16 cellular contexts compared by ENCODE assay signal in the genomic region with DNA sequence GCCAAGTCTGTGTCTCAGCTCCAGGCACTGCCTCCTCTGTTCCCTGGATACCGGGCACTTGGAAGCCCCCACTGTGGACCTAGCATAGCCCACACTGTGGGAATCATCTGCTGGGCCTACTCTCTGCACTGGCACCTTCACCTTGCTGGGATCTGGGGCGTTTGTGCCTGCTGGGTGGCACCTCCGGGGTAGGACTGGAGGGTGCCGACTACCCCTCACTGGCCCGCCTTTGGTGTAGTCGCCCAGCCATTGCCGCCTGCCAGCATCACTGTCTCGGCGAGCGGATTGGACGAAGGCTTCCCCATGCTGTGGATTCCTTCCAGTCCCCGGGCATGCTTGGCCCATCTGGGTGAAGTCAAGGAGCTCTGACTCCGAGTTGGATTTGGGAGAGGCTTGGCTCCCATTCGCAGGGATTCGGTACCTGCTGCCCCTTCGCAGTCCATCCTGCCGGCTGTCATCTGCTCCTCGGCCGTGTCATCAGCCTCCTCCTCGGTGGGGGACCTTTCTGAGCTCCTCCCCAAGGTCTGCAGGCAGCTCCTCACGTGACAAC.
DNase-seq lines count a peak whose midpoint lies in the region; ATAC-seq and TF ChIP-seq lines count a peak whose summit lies in the region.
"Had no signal": no experiment of that assay in that cellular context is flagged by ENCODE, and none has a peak within 500 bp of the region (broad histone marks: within the 10 kb centered on the region; RNA-seq: fewer than 3 reads in every experiment).

No MANE protein-coding gene starts in this region.

- H3K27ac ChIP-seq in RWPE2 (ENCODE audit: poor library complexity, severe bottlenecking) (no peak overlapping the region), lower lobe of right lung (no peak overlapping the region), spleen (no peak overlapping the region)
- H3K27ac ChIP-seq: KMS-11 had no signal

- no peaks in the 10 kb centered on the region for H3K27me3 Mint-ChIP-seq in activated naive CD8-positive, alpha-beta T cell treated with anti-CD3 and anti-CD28 coated beads, Interleukin-2, amount 10 ng/mL, durations not matched to agents 7 days and 5 days
- H3K27me3 Mint-ChIP-seq in activated naive CD8-positive, alpha-beta T cell treated with anti-CD3 and anti-CD28 coated beads, Interleukin-2, amount 50 U/mL, for 24 hours: no peaks in the 10 kb centered on the region

- H3K9me3 ChIP-seq in RWPE2 (ENCODE audit: severe bottlenecking) (no peaks in the 10 kb centered on the region), lower lobe of right lung (no peaks in the 10 kb centered on the region), spleen (no peaks in the 10 kb centered on the region)

- no peaks in the 10 kb centered on the region for H3K4me1 Mint-ChIP-seq in activated naive CD8-positive, alpha-beta T cell treated with anti-CD3 and anti-CD28 coated beads, Interleukin-2, amount 10 ng/mL, durations not matched to agents 7 days and 5 days
- peaks cover 10% of the 10 kb centered on the region for H3K4me1 Mint-ChIP-seq in activated naive CD8-positive, alpha-beta T cell treated with anti-CD3 and anti-CD28 coated beads, Interleukin-2, amount 50 U/mL, for 24 hours

- H3K36me3 Mint-ChIP-seq in activated naive CD8-positive, alpha-beta T cell treated with anti-CD3 and anti-CD28 coated beads, Interleukin-2, amount 10 ng/mL, durations not matched to agents 7 days and 5 days: no peaks in the 10 kb centered on the region
- no peaks in the 10 kb centered on the region for H3K36me3 Mint-ChIP-seq in activated naive CD8-positive, alpha-beta T cell treated with anti-CD3 and anti-CD28 coated beads, Interleukin-2, amount 50 U/mL, for 24 hours (ENCODE audit: low read depth)

- H3K4me3 ChIP-seq in RWPE2 (ENCODE audit: severe bottlenecking) (no peak overlapping the region), lower lobe of right lung (no peak overlapping the region), spleen (no peak overlapping the region)

- ATAC-seq in activated naive CD8-positive, alpha-beta T cell treated with anti-CD3 and anti-CD28 coated beads, Interleukin-2, amount 10 ng/mL, durations not matched to agents 7 days and 5 days (ENCODE audit: low read depth): no peak
- no peak for ATAC-seq in activated naive CD8-positive, alpha-beta T cell treated with anti-CD3 and anti-CD28 coated beads, Interleukin-2, amount 50 U/mL, for 24 hours
- ATAC-seq in RWPE2 (ENCODE audit: low read depth): no peak
- no peak for ATAC-seq in lower lobe of right lung
- no peak for ATAC-seq in GM18873 (IDR thresholded peaks at IDR 0.05; ENCODE audit: low FRiP score, unreplicated experiment)
- ATAC-seq: HepG2 had no signal

- no peak for TF ChIP-seq CTCF in RWPE2 (IDR thresholded peaks at IDR 0.05; ENCODE audit: poor library complexity, severe bottlenecking)
- no peak for TF ChIP-seq CTCF in lower lobe of right lung (IDR thresholded peaks at IDR 0.05)
- no peak for TF ChIP-seq CTCF in spleen (IDR thresholded peaks at IDR 0.05 in 8 of 11, conservative IDR thresholded peaks at IDR 0.05 in 3 of 11)

- no peak for TF ChIP-seq POLR2A in spleen (IDR thresholded peaks at IDR 0.05)

- WGBS in spleen, 5 donors: 87 to 95% (median 92%) methylated on average over 10 to 21 of the region's 21 CpGs

- DNase-seq in activated naive CD8-positive, alpha-beta T cell treated with anti-CD3 and anti-CD28 coated beads, Interleukin-2, amount 10 ng/mL, durations not matched to agents 7 days and 5 days: peak; percentile 17
- DNase-seq in activated naive CD8-positive, alpha-beta T cell treated with anti-CD3 and anti-CD28 coated beads, Interleukin-2, amount 50 U/mL, for 24 hours: no peak
- peak; percentile 40 for DNase-seq in RWPE2 (ENCODE audit: low spot score)
- peak; percentile 39 for DNase-seq in lower lobe of right lung
- peak; percentile 64 for DNase-seq in spleen
- DNase-seq in activated T-cell treated with anti-CD3 and anti-CD28 coated beads for 4 hours: no peak
- DNase-seq in AG08396 (ENCODE audit: low spot score): no peak
- DNase-seq: AML-193, COR-L47, NCI-H1092 treated with DMSO at 0.1 percent for 48 hours, NCI-H2227 treated with DMSO at 0.1 percent for 48 hours, NCI-H524, Right ventricle myocardium superior had no signal

- H3K4me1 ChIP-seq in RWPE2 (ENCODE audit: insufficient read depth, poor library complexity, severe bottlenecking) (no peaks in the 10 kb centered on the region), lower lobe of right lung (no peaks in the 10 kb centered on the region), spleen (peaks cover 0 to 7% (median 0%) of the 10 kb centered on the region in 6 donors)

- H3K36me3 ChIP-seq in RWPE2 (ENCODE audit: low read depth): no peaks in the 10 kb centered on the region
- no peaks in the 10 kb centered on the region for H3K36me3 ChIP-seq in lower lobe of right lung
- no peaks in the 10 kb centered on the region for H3K36me3 ChIP-seq in spleen

- H3K27me3 ChIP-seq in RWPE2 (ENCODE audit: insufficient read depth, poor library complexity, severe bottlenecking) (peaks cover 13% of the 10 kb centered on the region), lower lobe of right lung (ENCODE audit: low read depth) (peaks cover 4% of the 10 kb centered on the region), spleen (replicated peaks in 1 of 7) (peaks cover 0 to 6% (median 0%) of the 10 kb centered on the region in 7 donors)

- H3K4me3 Mint-ChIP-seq in activated naive CD8-positive, alpha-beta T cell treated with anti-CD3 and anti-CD28 coated beads, Interleukin-2, amount 10 ng/mL, durations not matched to agents 7 days and 5 days: no peak overlapping the region
- H3K4me3 Mint-ChIP-seq in activated naive CD8-positive, alpha-beta T cell treated with anti-CD3 and anti-CD28 coated beads, Interleukin-2, amount 50 U/mL, for 24 hours: no peak overlapping the region

- intact Hi-C loops in lower lobe of right lung (cut with DNase I) (no loop called here), spleen (cut with DNase I; ENCODE audit: low total_unique reads) (no loop called here)

- no peak overlapping the region for H3K27ac Mint-ChIP-seq in activated naive CD8-positive, alpha-beta T cell treated with anti-CD3 and anti-CD28 coated beads, Interleukin-2, amount 10 ng/mL, durations not matched to agents 7 days and 5 days
- H3K27ac Mint-ChIP-seq in activated naive CD8-positive, alpha-beta T cell treated with anti-CD3 and anti-CD28 coated beads, Interleukin-2, amount 50 U/mL, for 24 hours: no peak overlapping the region

- no peaks in the 10 kb centered on the region for H3K9me3 Mint-ChIP-seq in activated naive CD8-positive, alpha-beta T cell treated with anti-CD3 and anti-CD28 coated beads, Interleukin-2, amount 10 ng/mL, durations not matched to agents 7 days and 5 days
- H3K9me3 Mint-ChIP-seq in activated naive CD8-positive, alpha-beta T cell treated with anti-CD3 and anti-CD28 coated beads, Interleukin-2, amount 50 U/mL, for 24 hours: no peaks in the 10 kb centered on the region

- POLR2A ChIA-PET in activated naive CD8-positive, alpha-beta T cell treated with anti-CD3 and anti-CD28 coated beads, Interleukin-2, amount 10 ng/mL, durations not matched to agents 7 days and 5 days (lab: Charles Lee): no interaction called here

Comparison
In these comparisons a context has a peak if more than half of its experiments do, and no peak if none do; other contexts are left out.
1. DNase-seq: peak in activated naive CD8-positive, alpha-beta T cell treated with anti-CD3 and anti-CD28 coated beads, Interleukin-2, amount 10 ng/mL, durations not matched to agents 7 days and 5 days (single experiment), RWPE2 (single experiment), lower lobe of right lung (single experiment) and spleen (single experiment); none in activated naive CD8-positive, alpha-beta T cell treated with anti-CD3 and anti-CD28 coated beads, Interleukin-2, amount 50 U/mL, for 24 hours (single experiment), activated T-cell treated with anti-CD3 and anti-CD28 coated beads for 4 hours (single experiment) and AG08396 (single experiment).